25 cellular contexts compared by ENCODE assay signal in genomic region chr7:91899563-91899962, GRCh38.
"Had no signal": no experiment of that assay in that cellular context is flagged by ENCODE, and none has a peak within 500 bp of the region (broad histone marks: within the 10 kb centered on the region; RNA-seq: fewer than 3 reads in every experiment).

No MANE protein-coding gene starts in this region.

- H3K9me3 ChIP-seq: colonic mucosa, esophagus squamous epithelium, gastrocnemius medialis, heart right ventricle, left lung, lower lobe of right lung, mucosa of descending colon had no signal

- H3K27me3 ChIP-seq: colonic mucosa, esophagus squamous epithelium, gastrocnemius medialis, heart right ventricle, left lung had no signal

- DNase-seq: colonic mucosa; cortex of kidney; effector CD8-positive, alpha-beta T cell; effector memory CD8-positive, alpha-beta T cell; endodermal cell; erythroblast; esophagus squamous epithelium; foreskin fibroblast; foreskin melanocyte; gastrocnemius medialis; glutamatergic neuron; head of caudate nucleus; heart right ventricle; hippocampal formation; left cardiac atrium; left lung; left ventricle myocardium superior; lower lobe of right lung; mesenchymal stem cell; mucosa of descending colon; naive B cell had no signal

- ATAC-seq: effector memory CD8-positive, alpha-beta T cell; gastrocnemius medialis; heart right ventricle; left cardiac atrium; left lung; left ventricle myocardium superior; lower lobe of right lung; mucosa of descending colon had no signal

- H3K4me3 ChIP-seq: colonic mucosa, esophagus squamous epithelium, gastrocnemius medialis, heart right ventricle, left lung, lower lobe of right lung, mucosa of descending colon had no signal

- H3K27ac ChIP-seq: colonic mucosa, epithelial cell of prostate, esophagus squamous epithelium, gastrocnemius medialis, heart right ventricle, left lung, lower lobe of right lung had no signal

- H3K36me3 ChIP-seq: colonic mucosa, esophagus squamous epithelium, gastrocnemius medialis, heart right ventricle, left lung, lower lobe of right lung had no signal

- H3K4me1 ChIP-seq: colonic mucosa, gastrocnemius medialis, left lung, lower lobe of right lung had no signal

- FAIRE-seq: endometrium, islet of Langerhans, keratinocyte had no signal
